In genomic region chr18:26563024-26563423, GRCh38 we compare ENCODE assay signal across 7 cellular contexts. TPM values are rescaled to one million over a fixed set of nuclear protein-coding genes. Genes with fewer than 3 reads are reported as not detected.
"Had no signal": no experiment of that assay in that cellular context is flagged by ENCODE, and none has a peak within 500 bp of the region (broad histone marks: within the 10 kb centered on the region; RNA-seq: fewer than 3 reads in every experiment).

No MANE protein-coding gene starts in this region.

- FAIRE-seq: HTR-8/SVneo, K562 had no signal

- H3K27ac Mint-ChIP-seq: IgD-negative memory B cell had no signal

- H3K27ac ChIP-seq: HL-60 had no signal

- ATAC-seq: K562 had no signal

- H3K4me3 ChIP-seq: K562 had no signal

- H3K4me3 Mint-ChIP-seq: IgD-negative memory B cell had no signal

- H3K36me3 Mint-ChIP-seq: IgD-negative memory B cell had no signal

- DNase-seq: IMR-90, KBM-7, KG1 had no signal

RNA-seq across cellular contexts. Expression of gene KCTD1, which starts 14.7 kb away (rescaled TPM):
- total RNA-seq: K562 had no signal
- polyA plus RNA-seq: K562 had no signal
